ENCODE assay signal across 8 cellular contexts in genomic region chr10:23439452-23439919, GRCh38. TPM values are rescaled to one million over a fixed set of nuclear protein-coding genes. Genes with fewer than 3 reads are reported as not detected.
A peak's percentile ranks its signal among the peaks of the same experiment; 100 is the strongest.
DNase-seq lines count a peak whose midpoint lies in the region; ATAC-seq, FAIRE-seq and TF ChIP-seq lines count a peak whose summit lies in the region.

No MANE protein-coding gene starts in this region.

- TF ChIP-seq CTCF in WI38 (IDR thresholded peaks at IDR 0.05; ENCODE audit: low read depth, low read length), result no peak
- no peak for TF ChIP-seq CTCF in fibroblast of pulmonary artery (IDR thresholded peaks at IDR 0.05; ENCODE audit: low read length, missing control alignments)
- no peak for TF ChIP-seq CTCF in sigmoid colon (IDR thresholded peaks at IDR 0.05)
- no peak for TF ChIP-seq CTCF in D721Med (IDR thresholded peaks at IDR 0.05; ENCODE audit: insufficient read depth, missing control alignments)

- intact Hi-C loops in sigmoid colon (cut with DNase I), result loop anchor here (2.0 to 10.0 kb wide), 5 partner anchors 95 to 1905 kb away; partner anchors contain the start of genes C10orf67, ENKUR, MLLT10 and MSRB2

- H3K9me3 ChIP-seq in sigmoid colon, result no peaks in the 10 kb centered on the region

- peak overlapping the region; percentile 96 to 99 (median 96) for H3K27ac ChIP-seq in sigmoid colon

- H3K4me3 ChIP-seq in WI38 (ENCODE audit: low read depth, low read length), result peak overlapping the region; percentile 70
- peak overlapping the region; percentile 66 for H3K4me3 ChIP-seq in fibroblast of pulmonary artery (replicated peaks; ENCODE audit: low read depth, low read length)
- H3K4me3 ChIP-seq in sigmoid colon, result peak overlapping the region; percentile 77 to 98 (median 84)

- 1% methylated on average over 74 of the region's 74 CpGs for WGBS in sigmoid colon, 2 donors

- TF ChIP-seq EP300 in sigmoid colon (IDR thresholded peaks at IDR 0.05), result no peak

- no peaks in the 10 kb centered on the region for H3K27me3 ChIP-seq in sigmoid colon

- FAIRE-seq in D721Med (lab: Jason Lieb, UNC), result no peak

- peak in 2 of 3 donors; percentile 1 to 31 for DNase-seq in stimulated activated CD4-positive, alpha-beta T cell treated with anti-CD3 and anti-CD28 coated beads, TNF-alpha, amount 100 ng/mL, for 1 hour (ENCODE audit: low read depth in 3 of 3, low spot score in 1 of 3)
- no peak for DNase-seq in stimulated activated CD4-positive, alpha-beta T cell treated with anti-CD3 and anti-CD28 coated beads, Interleukin-2, amount 100 ng/mL, for 24 hours
- DNase-seq in fibroblast of pulmonary artery (ENCODE audit: low read depth) (peak; percentile 11), sigmoid colon (peak; percentile 66), D721Med (ENCODE audit: insufficient read length, low spot score) (no peak), NCI-H524 (lab: John Stamatoyannopoulos, UW) (no peak)

- ATAC-seq in HG02981 (IDR thresholded peaks at IDR 0.05; ENCODE audit: unreplicated experiment), result peak; percentile 13

- no peak for TF ChIP-seq POLR2A in sigmoid colon (IDR thresholded peaks at IDR 0.05)

- H3K36me3 ChIP-seq in sigmoid colon, result peaks cover 0 to 7% (median 0%) of the 10 kb centered on the region in 4 donors

- peaks cover 0 to 35% (median 31%) of the 10 kb centered on the region in 4 donors for H3K4me1 ChIP-seq in sigmoid colon

RNA-seq across cellular contexts. Expression of gene OTUD1, which starts 0.6 kb away (rescaled TPM):
- total RNA-seq in sigmoid colon, result 10 to 100 TPM in 3 of 4 donors, 1 to 10 TPM in 1; 8.8 to 15.5 (median 12.4) TPM
- polyA plus RNA-seq in sigmoid colon, result 10 to 100 TPM in 2 of 3 donors, 1 to 10 TPM in 1; 6.7 to 19.2 (median 14.4) TPM

Comparison
In these comparisons a context has a peak if more than half of its experiments do, and no peak if none do; other contexts are left out.
1. DNase-seq: peak in stimulated activated CD4-positive, alpha-beta T cell treated with anti-CD3 and anti-CD28 coated beads, TNF-alpha, amount 100 ng/mL, for 1 hour (2 of 3), fibroblast of pulmonary artery (single experiment) and sigmoid colon (single experiment); none in stimulated activated CD4-positive, alpha-beta T cell treated with anti-CD3 and anti-CD28 coated beads, Interleukin-2, amount 100 ng/mL, for 24 hours (0 of 2), D721Med (single experiment) and NCI-H524 (0 of 2).
2. Peak in every context shown above with its lines, with median percentiles within 50 percentile points of each other: H3K4me3 ChIP-seq.